15 cellular contexts compared by ENCODE assay signal in genomic region chr7:84058311-84059076, GRCh38.
DNase-seq lines count a peak whose midpoint lies in the region; TF ChIP-seq lines count a peak whose summit lies in the region.
"Had no signal": no experiment of that assay in that cellular context is flagged by ENCODE, and none has a peak within 500 bp of the region (broad histone marks: within the 10 kb centered on the region; RNA-seq: fewer than 3 reads in every experiment).

No MANE protein-coding gene starts in this region.

- H3K79me2 ChIP-seq in MM.1S (ENCODE audit: low read length) = no peaks in the 10 kb centered on the region

- no peaks in the 10 kb centered on the region for H3K9me3 ChIP-seq in MM.1S (replicated peaks; ENCODE audit: insufficient read depth, low read length)

- H3K9ac ChIP-seq in MM.1S (ENCODE audit: low read length) = peak overlapping the region; percentile 13; the same call in 1 of the 2 replicates

- H3K27me3 ChIP-seq in MM.1S (replicated peaks; ENCODE audit: insufficient read depth, low read length) = no peaks in the 10 kb centered on the region

- no peaks in the 10 kb centered on the region for H3K9me2 ChIP-seq in MM.1S (replicated peaks; ENCODE audit: insufficient read depth, low read length)

- H3K4me1 ChIP-seq in MM.1S (ENCODE audit: low read length) = peaks cover 20% of the 10 kb centered on the region

- H4K20me1 ChIP-seq in MM.1S (ENCODE audit: insufficient read depth, low read length) = no peaks in the 10 kb centered on the region

- H3K4me3 ChIP-seq in GM12865 (ENCODE audit: low read depth, low read length) (no peak overlapping the region), MM.1S (ENCODE audit: low read length) (peak overlapping the region; percentile 24), coronary artery (no peak overlapping the region)

- DNase-seq in GM12865 (ENCODE audit: low read depth) (peak; percentile 8), MM.1S (peak; percentile 90), dedifferentiated amniotic fluid mesenchymal stem cell (ENCODE audit: extremely low spot score) (peak; percentile 53), non-pigmented ciliary epithelial cell (ENCODE audit: low read depth) (peak; percentile 61), coronary artery (ENCODE audit: low spot score) (no peak), hypothalamus (lab: John Stamatoyannopoulos, UW) (no peak), HUDEP-2 (lab: John Stamatoyannopoulos, UW; ENCODE audit: unreplicated experiment in 76 of 76) (no peak)
- no peak for DNase-seq in stimulated activated CD4-positive, alpha-beta T cell treated with anti-CD3 and anti-CD28 coated beads, Interleukin-4, amount 100 ng/mL, for 24 hours
- DNase-seq: activated CD4-positive, alpha-beta memory T cell treated with anti-CD3 and anti-CD28 coated beads for 36 hours; activated gamma-delta T cell; CD4-positive, alpha-beta memory T cell; islet precursor cell; MV-4-11; naive B cell; NCI-H2227 treated with DMSO at 0.1 percent for 48 hours had no signal

- H3K36me3 ChIP-seq in MM.1S (replicated peaks; ENCODE audit: insufficient read depth, low read length) = no peaks in the 10 kb centered on the region

- TF ChIP-seq CTCF in GM12865 (IDR thresholded peaks at IDR 0.05; ENCODE audit: insufficient read depth, low read depth, low read length, missing control alignments) (no peak), MM.1S (IDR thresholded peaks at IDR 0.05; ENCODE audit: low read length) (no peak), coronary artery (IDR thresholded peaks at IDR 0.05) (no peak)

- peak overlapping the region; percentile 54 for H3K4me2 ChIP-seq in MM.1S (ENCODE audit: low read depth, low read length)

- peak overlapping the region; percentile 74 for H2AFZ ChIP-seq in MM.1S (ENCODE audit: low read length)

- peaks cover 15% of the 10 kb centered on the region for H3F3A ChIP-seq in MM.1S (ENCODE audit: insufficient read depth, low read length)

- peak overlapping the region; percentile 83; the same call in 1 of the 2 replicates for H3K27ac ChIP-seq in MM.1S (ENCODE audit: low read length)
- H3K27ac ChIP-seq in coronary artery = no peak overlapping the region

Comparison
In these comparisons a context has a peak if more than half of its experiments do, and no peak if none do; other contexts are left out.
1. DNase-seq: peak in GM12865 (single experiment), MM.1S (single experiment), dedifferentiated amniotic fluid mesenchymal stem cell (single experiment) and non-pigmented ciliary epithelial cell (single experiment); none in coronary artery (single experiment), stimulated activated CD4-positive, alpha-beta T cell treated with anti-CD3 and anti-CD28 coated beads, Interleukin-4, amount 100 ng/mL, for 24 hours (single experiment), hypothalamus (0 of 51) and HUDEP-2 (0 of 76).